In the genomic region with DNA sequence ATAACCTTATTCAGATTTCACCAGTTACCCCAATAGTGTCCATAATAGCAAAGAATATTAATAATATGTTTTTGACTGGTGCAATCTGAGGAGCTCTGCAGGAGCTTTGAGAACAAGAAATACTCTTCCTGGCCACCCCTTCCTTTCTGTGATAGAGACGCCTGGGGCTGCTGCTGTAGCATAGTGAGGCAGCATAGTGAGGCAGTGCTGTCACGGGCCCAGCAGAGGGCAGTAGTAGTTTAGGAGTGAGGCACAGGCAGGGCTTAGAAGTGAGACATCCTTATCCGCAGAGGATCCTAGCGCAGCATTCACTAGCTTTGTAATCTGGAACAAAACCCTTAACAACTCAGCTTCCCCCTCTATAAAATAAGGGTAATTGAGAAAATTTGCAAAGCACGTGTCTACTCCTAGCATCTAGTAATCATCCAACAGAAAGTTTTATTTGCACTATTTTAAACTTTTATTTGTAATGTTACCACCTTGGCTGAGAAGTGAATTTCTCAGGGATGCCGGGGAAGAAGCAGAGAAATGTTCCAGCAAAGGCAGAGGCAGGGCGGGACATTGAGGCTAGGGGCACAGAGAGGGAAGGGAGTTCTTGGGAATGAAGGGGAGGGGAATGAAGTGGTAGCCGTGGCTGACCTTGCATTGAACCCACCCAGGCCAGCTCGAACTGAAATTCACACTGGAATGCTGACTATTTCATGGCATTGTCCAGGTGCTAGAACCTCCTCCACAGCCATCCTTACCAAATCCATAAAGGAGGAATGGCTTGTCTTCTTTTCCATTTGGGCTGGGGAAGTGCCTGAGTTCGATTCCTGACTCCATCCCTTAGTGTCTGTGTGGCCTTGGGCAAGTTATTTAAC, we compare ENCODE assay signal across 7 cellular contexts.
A peak's percentile ranks its signal among the peaks of the same experiment; 100 is the strongest.
DNase-seq lines count a peak whose midpoint lies in the region; ATAC-seq and TF ChIP-seq lines count a peak whose summit lies in the region.

No MANE protein-coding gene starts in this region.

- H3K4me3 ChIP-seq in ascending aorta (no peak overlapping the region), skeletal muscle cell (ENCODE audit: low read depth, low read length) (no peak overlapping the region)

- no peaks in the 10 kb centered on the region for H3K27me3 ChIP-seq in ascending aorta

- peak; percentile 80 for DNase-seq in GM13977 (ENCODE audit: low spot score)
- DNase-seq in NCI-H146 treated with DMSO at 0.1 percent for 48 hours (lab: John Stamatoyannopoulos, UW; ENCODE audit: unreplicated experiment), result peak; percentile 65
- peak; percentile 56 for DNase-seq in T-helper 2 cell treated with Interferon-gamma antibody and Interleukin-4, amounts not matched to agents 5 μg/mL and 100 μg/mL, for 36 hours (ENCODE audit: low spot score)
- peak; percentile 29 to 84 for DNase-seq in ascending aorta (ENCODE audit: low spot score in 2 of 2)
- peak; percentile 80 for DNase-seq in hepatic stellate cell (ENCODE audit: low spot score)
- DNase-seq in skeletal muscle cell (ENCODE audit: low read depth), result peak; percentile 39

- no peaks in the 10 kb centered on the region for H3K27me3 Mint-ChIP-seq in T-helper 2 cell treated with Interferon-gamma antibody and Interleukin-4, amounts not matched to agents 5 μg/mL and 100 μg/mL, for 36 hours (ENCODE audit: low read depth)

- no peak overlapping the region for H3K4me3 Mint-ChIP-seq in T-helper 2 cell treated with Interferon-gamma antibody and Interleukin-4, amounts not matched to agents 5 μg/mL and 100 μg/mL, for 36 hours

- H3K9me3 Mint-ChIP-seq in T-helper 2 cell treated with Interferon-gamma antibody and Interleukin-4, amounts not matched to agents 5 μg/mL and 100 μg/mL, for 36 hours, result no peaks in the 10 kb centered on the region

- no peaks in the 10 kb centered on the region for H3K36me3 Mint-ChIP-seq in T-helper 2 cell treated with Interferon-gamma antibody and Interleukin-4, amounts not matched to agents 5 μg/mL and 100 μg/mL, for 36 hours (ENCODE audit: low read depth)

- H3K36me3 ChIP-seq in ascending aorta, result peaks cover 5 to 15% of the 10 kb centered on the region in 2 donors

- TF ChIP-seq CTCF in GM13977 (IDR thresholded peaks at IDR 0.05; ENCODE audit: extremely low read depth, insufficient read depth, missing control alignments) (peak; percentile 92), ascending aorta (IDR thresholded peaks at IDR 0.05) (peak; percentile 60 to 85 (median 77))

- no peaks in the 10 kb centered on the region for H3K9me3 ChIP-seq in ascending aorta

- H3K27ac Mint-ChIP-seq in T-helper 2 cell treated with Interferon-gamma antibody and Interleukin-4, amounts not matched to agents 5 μg/mL and 100 μg/mL, for 36 hours, result no peak overlapping the region

- peak; percentile 91 for ATAC-seq in HG02798 (IDR thresholded peaks at IDR 0.05; ENCODE audit: poor library complexity, unreplicated experiment)

- no peaks in the 10 kb centered on the region for H3K4me1 Mint-ChIP-seq in T-helper 2 cell treated with Interferon-gamma antibody and Interleukin-4, amounts not matched to agents 5 μg/mL and 100 μg/mL, for 36 hours (ENCODE audit: low read depth)

- no peak overlapping the region for H3K27ac ChIP-seq in ascending aorta

- peaks cover 0 to 3% of the 10 kb centered on the region in 2 donors for H3K4me1 ChIP-seq in ascending aorta

- intact Hi-C loops in ascending aorta (cut with DNase I), result no loop called here

- in situ Hi-C loops in GM13977 (cut with MboI; ENCODE audit: low pct_unique_long_range_greater_than_20kb, low sequenced_read_pairs, unreplicated experiment), result no loop called here
